Comparison of ENCODE assay signal across 8 cellular contexts in the genomic region with DNA sequence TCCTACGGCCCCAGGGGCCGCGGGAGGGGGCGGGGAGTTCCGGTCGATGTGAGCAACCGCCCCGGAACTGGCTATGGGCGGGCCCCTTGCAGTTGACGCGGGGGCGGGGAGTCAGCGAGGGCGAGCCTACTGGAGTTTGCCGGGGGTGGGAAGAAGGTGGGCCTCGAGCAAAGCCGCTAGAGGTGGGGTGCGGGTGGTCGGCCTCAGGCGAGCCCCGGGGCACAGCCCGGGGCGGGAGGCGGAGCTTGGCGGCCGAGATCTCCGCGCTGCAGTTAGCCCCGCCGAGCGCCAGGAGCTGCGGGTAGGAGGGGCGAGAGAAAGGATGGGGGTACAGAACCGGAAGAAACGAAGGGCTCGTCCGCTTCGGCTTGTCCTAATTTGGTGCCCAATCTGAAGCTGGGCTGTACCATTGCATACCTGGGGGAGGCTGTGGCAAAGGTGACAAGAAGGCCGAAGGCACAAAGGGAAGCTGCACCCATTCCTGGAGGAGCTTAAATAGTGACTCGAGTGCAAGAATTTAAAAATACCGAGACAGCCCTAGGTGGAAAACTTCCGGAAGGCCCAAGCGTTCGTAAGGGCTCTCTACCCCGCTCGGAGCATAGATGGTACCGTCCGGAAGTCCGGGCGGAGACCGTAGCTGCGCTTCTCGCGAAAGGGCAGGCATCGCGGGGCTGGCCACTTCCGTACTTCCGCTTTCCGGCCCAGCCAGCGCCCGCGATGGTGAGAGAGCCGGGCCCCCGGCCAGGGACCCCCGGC. TPM values are rescaled to one million over a fixed set of nuclear protein-coding genes. Genes with fewer than 3 reads are reported as not detected.
DNase-seq lines count a peak whose midpoint lies in the region; ATAC-seq and TF ChIP-seq lines count a peak whose summit lies in the region.

A gene (plus strand): TSS at position 678 of the 756 bp plus-strand sequence. CDS start 40 bp downstream, at position 718.
A gene with protein sequence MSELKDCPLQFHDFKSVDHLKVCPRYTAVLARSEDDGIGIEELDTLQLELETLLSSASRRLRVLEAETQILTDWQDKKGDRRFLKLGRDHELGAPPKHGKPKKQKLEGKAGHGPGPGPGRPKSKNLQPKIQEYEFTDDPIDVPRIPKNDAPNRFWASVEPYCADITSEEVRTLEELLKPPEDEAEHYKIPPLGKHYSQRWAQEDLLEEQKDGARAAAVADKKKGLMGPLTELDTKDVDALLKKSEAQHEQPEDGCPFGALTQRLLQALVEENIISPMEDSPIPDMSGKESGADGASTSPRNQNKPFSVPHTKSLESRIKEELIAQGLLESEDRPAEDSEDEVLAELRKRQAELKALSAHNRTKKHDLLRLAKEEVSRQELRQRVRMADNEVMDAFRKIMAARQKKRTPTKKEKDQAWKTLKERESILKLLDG (minus strand): TSS at position 69 of the 756 bp plus-strand sequence. CDS start 1,007 bp downstream, outside the sequence.

- H3K27me3 ChIP-seq in SK-N-SH (ENCODE audit: insufficient read depth): no peaks in the 10 kb centered on the region

- H3K4me1 ChIP-seq in SK-N-SH (ENCODE audit: control insufficient read depth in 1 of 2, insufficient read depth in 2 of 2, low read depth in 1 of 2, low read length in 1 of 2): peaks cover 10 to 13% of the 10 kb centered on the region in 2 experiments; a peak in 1 of 4 replicates

- peaks cover 36 to 39% of the 10 kb centered on the region in 2 experiments for H3K36me3 ChIP-seq in SK-N-SH (replicated peaks in 1 of 2; ENCODE audit: control insufficient read depth in 1 of 2, insufficient read depth in 2 of 2, low read length in 1 of 2)

- H3K9me2 ChIP-seq in SK-N-SH: no peaks in the 10 kb centered on the region

- H3K4me3 ChIP-seq in SK-N-SH (ENCODE audit: low read depth in 2 of 2, low read length in 1 of 2): peak within 1 kb of the TSS; percentile 82 to 96

- H3K4me2 ChIP-seq in SK-N-SH: peak within 1 kb of the TSS; percentile 83

- POLR2A ChIA-PET in GM10248 (lab: Yijun Ruan, JAX) (interaction anchor here (0.8 to 1.6 kb wide), 8 partner anchors 9 to 396 kb away, joined by 3 to 6 read pairs (median 4); a partner anchor contains a TSS), SK-N-SH (lab: Yijun Ruan, JAX) (interaction anchor here (0.6 to 1.5 kb wide), 14 partner anchors 9 to 456 kb away, joined by 3 to 9 read pairs (median 3); a partner anchor contains a TSS)

- peaks cover 15% of the 10 kb centered on the region; the same call in 1 of the 2 replicates for H4K20me1 ChIP-seq in SK-N-SH (ENCODE audit: insufficient read depth)

- H3K79me2 ChIP-seq in SK-N-SH (ENCODE audit: insufficient read depth): peaks cover 69% of the 10 kb centered on the region

- under 1% methylated on average over 30 of the region's 65 CpGs for WGBS in SK-N-SH (ENCODE audit: low lambda C conversion rate)

- peak within 1 kb of the TSS; percentile 91 to 97 for H3K27ac ChIP-seq in SK-N-SH (ENCODE audit: low read depth in 2 of 2, low read length in 1 of 2)

- CTCF ChIA-PET in GM10248 (lab: Yijun Ruan, JAX): interaction anchor here (0.7 to 1.3 kb wide), 8 partner anchors 11 to 393 kb away, joined by 3 to 4 read pairs (median 3); a partner anchor contains a TSS
- CTCF ChIA-PET in SK-N-SH (lab: Yijun Ruan, JAX): interaction anchor here (0.6 to 1.6 kb wide), 3 partner anchors 16 to 535 kb away, joined by 3 to 6 read pairs (median 3); a partner anchor contains a TSS

- H3K9me3 ChIP-seq in SK-N-SH: no peaks in the 10 kb centered on the region

- peak; percentile 74 for ATAC-seq in HG02610 (IDR thresholded peaks at IDR 0.05; ENCODE audit: unreplicated experiment)

- DNase-seq in GM10248 (ENCODE audit: extremely low spot score) (peak; percentile 94), NCI-H1092 (lab: John Stamatoyannopoulos, UW) (peak; percentile 88), SK-N-SH (peak; percentile 94), germinal center (ENCODE audit: low spot score) (peak; percentile 89), nucleus accumbens (lab: John Stamatoyannopoulos, UW) (peak; percentile 65 to 98 (median 92)), superior temporal gyrus (ENCODE audit: extremely low spot score) (peak; percentile 96)
- DNase-seq in activated naive CD4-positive, alpha-beta T cell treated with anti-CD3 and anti-CD28 coated beads, Interleukin-2, amount 50 U/mL, for 16 hours: peak; percentile 90

- no peak for TF ChIP-seq RAD21 in SK-N-SH (IDR thresholded peaks at IDR 0.05; ENCODE audit: low read length)

- TF ChIP-seq CTCF in GM10248 (IDR thresholded peaks at IDR 0.05; ENCODE audit: control extremely low read depth, extremely low read depth, low read depth, missing control alignments): no peak
- no peak for TF ChIP-seq CTCF in SK-N-SH (IDR thresholded peaks at IDR 0.05)

- H3F3A ChIP-seq in SK-N-SH (replicated peaks; ENCODE audit: insufficient read depth): no peaks in the 10 kb centered on the region

- peak within 1 kb of the TSS; percentile 98 for H3K9ac ChIP-seq in SK-N-SH

- TF ChIP-seq EP300 in SK-N-SH (IDR thresholded peaks at IDR 0.05; ENCODE audit: borderline replicate concordance in 1 of 2, low read depth in 1 of 2, low read length in 1 of 2): 0 out of 4 replicates have a peak, but pooled peaks of 1 of the 2 experiments have one; percentile 15

- H2AFZ ChIP-seq in SK-N-SH (ENCODE audit: low read depth): peak within 1 kb of the TSS; percentile 73

TF ChIP-seq in SK-N-SH, 30 proteins besides CTCF, POLR2A, EP300 and RAD21:
- TF ChIP-seq NRF1 (IDR thresholded peaks at IDR 0.05; ENCODE audit: low read depth, low read length) (no peak), EZH2phosphoT487 (IDR thresholded peaks at IDR 0.05; ENCODE audit: borderline replicate concordance, low read depth) (no peak), JUND (IDR thresholded peaks at IDR 0.05) (peak; percentile 39; the same call in 1 of the 2 replicates), NFIC (IDR thresholded peaks at IDR 0.05; ENCODE audit: borderline replicate concordance) (peak; percentile 3; the same call in 1 of the 2 replicates), TAF1 (IDR thresholded peaks at IDR 0.05; ENCODE audit: borderline replicate concordance, low read depth, low read length) (peak; percentile 80), TEAD4 (IDR thresholded peaks at IDR 0.05; ENCODE audit: borderline replicate concordance, insufficient read depth) (no peak), MXI1 (IDR thresholded peaks at IDR 0.05; ENCODE audit: low read depth, low read length) (peak; percentile 77), TCF12 (IDR thresholded peaks at IDR 0.05) (no peak), SIN3A (IDR thresholded peaks at IDR 0.05; ENCODE audit: borderline replicate concordance, low read depth, low read length) (peak; percentile 64; the same call in 1 of the 2 replicates), GATA2 (CRISPR knock-in tag; IDR thresholded peaks at IDR 0.05) (no peak), CHD2 (IDR thresholded peaks at IDR 0.05; ENCODE audit: low read length, partially characterized antibody) (peak; percentile 99), POLR2AphosphoS5 (IDR thresholded peaks at IDR 0.05; ENCODE audit: low read depth, low read length) (peak; percentile 78), ELF1 (IDR thresholded peaks at IDR 0.05) (peak; percentile 92), RXRA (IDR thresholded peaks at IDR 0.05; ENCODE audit: borderline replicate concordance, low read depth) (no peak), GABPA (IDR thresholded peaks at IDR 0.05; ENCODE audit: low read depth) (peak; percentile 84)
- TF ChIP-seq, protein P1, sequence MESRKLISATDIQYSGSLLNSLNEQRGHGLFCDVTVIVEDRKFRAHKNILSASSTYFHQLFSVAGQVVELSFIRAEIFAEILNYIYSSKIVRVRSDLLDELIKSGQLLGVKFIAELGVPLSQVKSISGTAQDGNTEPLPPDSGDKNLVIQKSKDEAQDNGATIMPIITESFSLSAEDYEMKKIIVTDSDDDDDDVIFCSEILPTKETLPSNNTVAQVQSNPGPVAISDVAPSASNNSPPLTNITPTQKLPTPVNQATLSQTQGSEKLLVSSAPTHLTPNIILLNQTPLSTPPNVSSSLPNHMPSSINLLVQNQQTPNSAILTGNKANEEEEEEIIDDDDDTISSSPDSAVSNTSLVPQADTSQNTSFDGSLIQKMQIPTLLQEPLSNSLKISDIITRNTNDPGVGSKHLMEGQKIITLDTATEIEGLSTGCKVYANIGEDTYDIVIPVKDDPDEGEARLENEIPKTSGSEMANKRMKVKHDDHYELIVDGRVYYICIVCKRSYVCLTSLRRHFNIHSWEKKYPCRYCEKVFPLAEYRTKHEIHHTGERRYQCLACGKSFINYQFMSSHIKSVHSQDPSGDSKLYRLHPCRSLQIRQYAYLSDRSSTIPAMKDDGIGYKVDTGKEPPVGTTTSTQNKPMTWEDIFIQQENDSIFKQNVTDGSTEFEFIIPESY (IDR thresholded peaks at IDR 0.05; ENCODE audit: borderline replicate concordance, low read depth): peak; percentile 98
- TF ChIP-seq, protein P2, sequence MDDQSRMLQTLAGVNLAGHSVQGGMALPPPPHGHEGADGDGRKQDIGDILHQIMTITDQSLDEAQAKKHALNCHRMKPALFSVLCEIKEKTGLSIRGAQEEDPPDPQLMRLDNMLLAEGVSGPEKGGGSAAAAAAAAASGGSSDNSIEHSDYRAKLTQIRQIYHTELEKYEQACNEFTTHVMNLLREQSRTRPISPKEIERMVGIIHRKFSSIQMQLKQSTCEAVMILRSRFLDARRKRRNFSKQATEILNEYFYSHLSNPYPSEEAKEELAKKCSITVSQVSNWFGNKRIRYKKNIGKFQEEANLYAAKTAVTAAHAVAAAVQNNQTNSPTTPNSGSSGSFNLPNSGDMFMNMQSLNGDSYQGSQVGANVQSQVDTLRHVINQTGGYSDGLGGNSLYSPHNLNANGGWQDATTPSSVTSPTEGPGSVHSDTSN (IDR thresholded peaks at IDR 0.05): no peak; the same call in 1 of the 2 replicates
- TF ChIP-seq, protein P3, sequence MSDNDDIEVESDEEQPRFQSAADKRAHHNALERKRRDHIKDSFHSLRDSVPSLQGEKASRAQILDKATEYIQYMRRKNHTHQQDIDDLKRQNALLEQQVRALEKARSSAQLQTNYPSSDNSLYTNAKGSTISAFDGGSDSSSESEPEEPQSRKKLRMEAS (IDR thresholded peaks at IDR 0.05; ENCODE audit: low read depth): peak; percentile 46

RNA-seq across cellular contexts. Expression of the first gene that starts in this region (rescaled TPM):
- polyA plus RNA-seq in SK-N-SH (2012; rRNA removed): 220 and 233 TPM in 2 replicates
- polyA plus RNA-seq in SK-N-SH (2012; cell fraction: cytosol; rRNA removed): 213 and 244 TPM in 2 replicates
- polyA plus RNA-seq in SK-N-SH (2012; cell fraction: nucleus; rRNA removed): 74.3 and 105 TPM in 2 replicates

RNA-seq across cellular contexts. Expression of the second gene that starts in this region (rescaled TPM):
- polyA plus RNA-seq in SK-N-SH (2012; rRNA removed): 84.1 and 102 TPM in 2 replicates
- polyA plus RNA-seq in SK-N-SH (2012; cell fraction: cytosol; rRNA removed): 54.6 and 75.9 TPM in 2 replicates
- polyA plus RNA-seq in SK-N-SH (2012; cell fraction: nucleus; rRNA removed): 67.6 and 74.7 TPM in 2 replicates

Comparison
In these comparisons a context has a peak if more than half of its experiments do, and no peak if none do; other contexts are left out.
1. Peak in every context shown above with its lines: DNase-seq, ATAC-seq, H3K4me3 ChIP-seq and H3K27ac ChIP-seq.